Comparison of ENCODE assay signal across 27 cellular contexts in genomic region chr1:97073936-97074335, GRCh38.
"Had no signal": no experiment of that assay in that cellular context is flagged by ENCODE, and none has a peak within 500 bp of the region (broad histone marks: within the 10 kb centered on the region; RNA-seq: fewer than 3 reads in every experiment).

No MANE protein-coding gene starts in this region.

- H3K9me3 Mint-ChIP-seq: nephron; neural progenitor cell; stimulated activated effector memory CD8-positive, alpha-beta T cell treated with anti-CD3 and anti-CD28 coated beads, Interleukin-12 subunit alpha, Interleukin-12 subunit beta, amount 100 ng/mL, for 72 hours; stimulated activated naive B cell treated with anti-CD40 and anti-IgM and Interleukin-4, amounts not matched to agents 10 μg/mL and 1 μg/mL and 100 μg/mL, for 72 hours; stimulated activated naive CD8-positive, alpha-beta T cell treated with anti-CD3 and anti-CD28 coated beads, Interleukin-15, Interleukin-2, amounts not matched to agents 100 ng/mL and 50 ng/mL, for 24 hours had no signal

- H3K4me3 ChIP-seq: neural progenitor cell, ovary, psoas muscle, right lobe of liver, sigmoid colon, stomach, thoracic aorta, thyroid gland, tibial nerve, upper lobe of left lung, vagina had no signal

- H3K27ac Mint-ChIP-seq: nephron; neural progenitor cell; progenitor cell of endocrine pancreas; stimulated activated effector memory CD8-positive, alpha-beta T cell treated with anti-CD3 and anti-CD28 coated beads, Interleukin-12 subunit alpha, Interleukin-12 subunit beta, amount 100 ng/mL, for 72 hours; stimulated activated naive B cell treated with anti-CD40 and anti-IgM and Interleukin-4, amounts not matched to agents 10 μg/mL and 1 μg/mL and 100 μg/mL, for 72 hours; stimulated activated naive CD8-positive, alpha-beta T cell treated with anti-CD3 and anti-CD28 coated beads, Interleukin-15, Interleukin-2, amounts not matched to agents 100 ng/mL and 50 ng/mL, for 24 hours had no signal

- ATAC-seq: psoas muscle; right cardiac atrium; right lobe of liver; stimulated activated effector memory CD8-positive, alpha-beta T cell treated with anti-CD3 and anti-CD28 coated beads, Interleukin-12 subunit alpha, Interleukin-12 subunit beta, amount 100 ng/mL, for 72 hours; stimulated activated naive B cell treated with anti-CD40 and anti-IgM and Interleukin-4, amounts not matched to agents 10 μg/mL and 1 μg/mL and 100 μg/mL, for 72 hours had no signal

- H3K4me1 Mint-ChIP-seq: nephron; stimulated activated effector memory CD8-positive, alpha-beta T cell treated with anti-CD3 and anti-CD28 coated beads, Interleukin-12 subunit alpha, Interleukin-12 subunit beta, amount 100 ng/mL, for 72 hours; stimulated activated naive B cell treated with anti-CD40 and anti-IgM and Interleukin-4, amounts not matched to agents 10 μg/mL and 1 μg/mL and 100 μg/mL, for 72 hours had no signal

- H3K4me1 ChIP-seq: neural progenitor cell, parathyroid adenoma, psoas muscle, right lobe of liver, stomach, thyroid gland, tibial nerve, upper lobe of left lung, vagina had no signal

- H3K9ac ChIP-seq: neural progenitor cell, parathyroid adenoma had no signal

- H3K4me3 Mint-ChIP-seq: nephron; neural progenitor cell; stimulated activated effector memory CD8-positive, alpha-beta T cell treated with anti-CD3 and anti-CD28 coated beads, Interleukin-12 subunit alpha, Interleukin-12 subunit beta, amount 100 ng/mL, for 72 hours; stimulated activated naive B cell treated with anti-CD40 and anti-IgM and Interleukin-4, amounts not matched to agents 10 μg/mL and 1 μg/mL and 100 μg/mL, for 72 hours; stimulated activated naive CD8-positive, alpha-beta T cell treated with anti-CD3 and anti-CD28 coated beads, Interleukin-15, Interleukin-2, amounts not matched to agents 100 ng/mL and 50 ng/mL, for 24 hours had no signal

- H3K9me3 ChIP-seq: ovary, psoas muscle, right lobe of liver, sigmoid colon, stomach, thoracic aorta, thyroid gland, tibial nerve, upper lobe of left lung, vagina had no signal

- H3K27me3 Mint-ChIP-seq: progenitor cell of endocrine pancreas; stimulated activated naive B cell treated with anti-CD40 and anti-IgM and Interleukin-4, amounts not matched to agents 10 μg/mL and 1 μg/mL and 100 μg/mL, for 72 hours; stimulated activated naive CD8-positive, alpha-beta T cell treated with anti-CD3 and anti-CD28 coated beads, Interleukin-15, Interleukin-2, amounts not matched to agents 100 ng/mL and 50 ng/mL, for 24 hours had no signal

- DNase-seq: occipital lobe; ovary; posterior cingulate gyrus; psoas muscle; right cardiac atrium; right lobe of liver; sigmoid colon; small intestine; stimulated activated CD4-positive, alpha-beta T cell treated with anti-CD3 and anti-CD28 coated beads, Interleukin-15, amount 100 ng/mL, for 24 hours; stimulated activated CD4-positive, alpha-beta T cell treated with anti-CD3 and anti-CD28 coated beads, Interleukin-2, amount 100 ng/mL, for 24 hours; stimulated activated CD4-positive, alpha-beta T cell treated with anti-CD3 and anti-CD28 coated beads, Interleukin-2, amount 100 ng/mL, for 48 hours; stimulated activated CD4-positive, alpha-beta T cell treated with anti-CD3 and anti-CD28 coated beads, Interleukin-4, amount 100 ng/mL, for 24 hours; stimulated activated naive B cell treated with anti-CD40 and anti-IgM and Interleukin-4, amounts not matched to agents 10 μg/mL and 1 μg/mL and 100 μg/mL, for 72 hours; stimulated activated naive CD4-positive, alpha-beta T cell treated with Interleukin-2 at 50 U/mL for 16 hours; stomach; thyroid gland; trophoblast cell; upper lobe of left lung had no signal

- H3K36me3 Mint-ChIP-seq: neural progenitor cell; stimulated activated effector memory CD8-positive, alpha-beta T cell treated with anti-CD3 and anti-CD28 coated beads, Interleukin-12 subunit alpha, Interleukin-12 subunit beta, amount 100 ng/mL, for 72 hours had no signal

- H3K27ac ChIP-seq: neural progenitor cell, ovary, parathyroid adenoma, psoas muscle, right lobe of liver, sigmoid colon, stomach, thoracic aorta, thyroid gland, tibial nerve, upper lobe of left lung, vagina had no signal

- H3K27me3 ChIP-seq: neural progenitor cell, ovary, right lobe of liver, sigmoid colon, stomach, thyroid gland, tibial nerve, upper lobe of left lung, vagina had no signal

- H3K36me3 ChIP-seq: neural progenitor cell, ovary, right lobe of liver, sigmoid colon, thoracic aorta, thyroid gland, vagina had no signal
